8 cellular contexts compared by ENCODE assay signal in genomic region chr16:3364774-3365427, GRCh38. TPM values are rescaled to one million over a fixed set of nuclear protein-coding genes. Genes with fewer than 3 reads are reported as not detected.
DNase-seq lines count a peak whose midpoint lies in the region; ATAC-seq, FAIRE-seq and TF ChIP-seq lines count a peak whose summit lies in the region.

No MANE protein-coding gene starts in this region.

- FAIRE-seq in A549 (lab: Jason Lieb, UNC) = no peak

- in situ Hi-C loops in KBM-7 (cut with MboI; ENCODE audit: low pct_unique_long_range_greater_than_20kb, low sequenced_read_pairs) = no loop called here

- TF ChIP-seq POLR2A in A549 (IDR thresholded peaks at IDR 0.05; ENCODE audit: low read length) (no peak), GM19193 (IDR thresholded peaks at IDR 0.05; ENCODE audit: extremely low read depth, insufficient read depth, insufficient read length) (peak; percentile 28)

- DNase-seq in A549 (ENCODE audit: low read depth in 1 of 2, low spot score in 1 of 2) (peak; percentile 81 to 97), NCI-H146 (lab: John Stamatoyannopoulos, UW) (peak; percentile 96), cerebellar cortex (ENCODE audit: low spot score) (peak; percentile 98), left lobe of liver (ENCODE audit: low spot score) (peak; percentile 87), KBM-7 (no peak)
- peak; percentile 81 for DNase-seq in activated CD4-positive, alpha-beta T cell treated with anti-CD3 and anti-CD28 coated beads for 1 hour
- peak; percentile 76 to 85 for DNase-seq in stimulated activated CD4-positive, alpha-beta T cell treated with anti-CD3 and anti-CD28 coated beads, Interleukin-4, amount 100 ng/mL, for 48 hours (ENCODE audit: low read depth in 2 of 2)

- no peaks in the 10 kb centered on the region for H3K4me1 ChIP-seq in A549

- TF ChIP-seq RAD21 in A549 (conservative IDR thresholded peaks at IDR 0.05 in 1 of 2, IDR thresholded peaks at IDR 0.05 in 1 of 2) = no peak

- 27% methylated on average over 42 of the region's 42 CpGs for WGBS in A549 (ENCODE audit: missing lambda C conversion rate)

- H3K4me2 ChIP-seq in A549 = peak overlapping the region; percentile 67

- CTCF ChIA-PET in A549 (lab: Yijun Ruan, JAX) = no interaction called here

- TF ChIP-seq CTCF in A549 (IDR thresholded peaks at IDR 0.05) = no peak

- ATAC-seq in A549 (peak; percentile 96 to 98), left lobe of liver (peak; percentile 97)

- peak overlapping the region; percentile 51 for H3K4me3 ChIP-seq in A549

- POLR2A ChIA-PET in A549 (lab: Yijun Ruan, JAX) = interaction anchor here (0.8 to 1.3 kb wide), 4 partner anchors 8 to 176 kb away, joined by 3 to 9 read pairs (median 5); partner anchors contain the start of genes ZNF174 and ZSCAN32

- peaks cover 74% of the 10 kb centered on the region for H3K9me3 ChIP-seq in A549

- peak overlapping the region; percentile 69 to 84 for H3K27ac ChIP-seq in A549

- no peak for TF ChIP-seq EP300 in A549 (IDR thresholded peaks at IDR 0.05)

TF ChIP-seq in A549, 52 proteins besides CTCF, POLR2A, EP300 and RAD21:
- no peak for TF ChIP-seq RCOR1 (IDR thresholded peaks at IDR 0.05; ENCODE audit: low read depth, low read length)
- no peak for TF ChIP-seq ATOH8 (CRISPR knock-in tag; IDR thresholded peaks at IDR 0.05; ENCODE audit: low read depth)
- TF ChIP-seq JUN (IDR thresholded peaks at IDR 0.05) = peak in 1 of 2 experiments; percentile 43; a peak in 1 of 5 replicates
- TF ChIP-seq, protein P1, sequence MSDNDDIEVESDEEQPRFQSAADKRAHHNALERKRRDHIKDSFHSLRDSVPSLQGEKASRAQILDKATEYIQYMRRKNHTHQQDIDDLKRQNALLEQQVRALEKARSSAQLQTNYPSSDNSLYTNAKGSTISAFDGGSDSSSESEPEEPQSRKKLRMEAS (IDR thresholded peaks at IDR 0.05) = peak; percentile 92
- TF ChIP-seq EHF (CRISPR knock-in tag; IDR thresholded peaks at IDR 0.05) = 0 out of 2 replicates have a peak, but pooled peaks have one; percentile 37
- TF ChIP-seq, protein P2, sequence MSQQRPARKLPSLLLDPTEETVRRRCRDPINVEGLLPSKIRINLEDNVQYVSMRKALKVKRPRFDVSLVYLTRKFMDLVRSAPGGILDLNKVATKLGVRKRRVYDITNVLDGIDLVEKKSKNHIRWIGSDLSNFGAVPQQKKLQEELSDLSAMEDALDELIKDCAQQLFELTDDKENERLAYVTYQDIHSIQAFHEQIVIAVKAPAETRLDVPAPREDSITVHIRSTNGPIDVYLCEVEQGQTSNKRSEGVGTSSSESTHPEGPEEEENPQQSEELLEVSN (IDR thresholded peaks at IDR 0.05; ENCODE audit: borderline replicate concordance, low read depth) = peak; percentile 73
- TF ChIP-seq KDM5A (IDR thresholded peaks at IDR 0.05) = no peak
- no peak for TF ChIP-seq ESRRA (IDR thresholded peaks at IDR 0.05; ENCODE audit: borderline replicate concordance, low read length)
- TF ChIP-seq HOXB13 (CRISPR knock-in tag; IDR thresholded peaks at IDR 0.05; ENCODE audit: low read depth) = 0 out of 2 replicates have a peak, but pooled peaks have one; percentile 18
- peak; percentile 22; the same call in 1 of the 2 replicates for TF ChIP-seq GATA3 (IDR thresholded peaks at IDR 0.05; ENCODE audit: borderline replicate concordance)
- peak in 1 of 2 experiments; percentile 23; a peak in 1 of 4 replicates for TF ChIP-seq CEBPB (IDR thresholded peaks at IDR 0.05)

RNA-seq across cellular contexts. Expression of gene OR2C1, which starts 9.2 kb away (rescaled TPM):
- not detected in 2 replicates for polyA plus RNA-seq in A549 (2011; rRNA removed)
- polyA plus RNA-seq in A549 (2012; cell fraction: cytosol; rRNA removed) = not detected in 2 replicates
- 0.06 TPM in 1 of 2 replicates, not detected in the other for polyA plus RNA-seq in A549 (2012; cell fraction: nucleus; rRNA removed)
- polyA plus RNA-seq in A549 (2017; fragmentation: RNase III; extraction: RNeasy Plus Mini Kit Qiagen cat#74134 plus additional on column Dnase treatment) = not detected in 3 replicates
- not detected in 2 replicates for polyA minus RNA-seq in A549 (2011; rRNA and poly(A)+ RNA removed)
- total RNA-seq in left lobe of liver = not detected

RNA-seq across cellular contexts. Expression of gene ZSCAN32, which starts 35.9 kb away (rescaled TPM):
- polyA plus RNA-seq in A549 (2011; rRNA removed) (29.4 and 33.0 TPM in 2 replicates), A549 (2017; fragmentation: RNase III; extraction: RNeasy Plus Mini Kit Qiagen cat#74134 plus additional on column Dnase treatment) (11.4 to 13.6 TPM (median 12.4 TPM) in 3 replicates)
- polyA plus RNA-seq in A549 (2012; cell fraction: cytosol; rRNA removed) = 11.2 and 14.2 TPM in 2 replicates
- polyA plus RNA-seq in A549 (2012; cell fraction: nucleus; rRNA removed) = 9.6 and 11.8 TPM in 2 replicates
- polyA minus RNA-seq in A549 (2011; rRNA and poly(A)+ RNA removed) = 17.7 and 18.3 TPM in 2 replicates
- total RNA-seq in left lobe of liver = 5.6 TPM

RNA-seq across cellular contexts. Expression of gene ZNF174, which starts 36.1 kb away (rescaled TPM):
- polyA plus RNA-seq in A549 (2011; rRNA removed) (15.8 and 16.4 TPM in 2 replicates), A549 (2017; fragmentation: RNase III; extraction: RNeasy Plus Mini Kit Qiagen cat#74134 plus additional on column Dnase treatment) (9.1 to 10.4 TPM (median 9.5 TPM) in 3 replicates)
- polyA plus RNA-seq in A549 (2012; cell fraction: cytosol; rRNA removed) = 10.6 and 12.8 TPM in 2 replicates
- polyA plus RNA-seq in A549 (2012; cell fraction: nucleus; rRNA removed) = 9.0 and 10.7 TPM in 2 replicates
- 9.8 and 11.7 TPM in 2 replicates for polyA minus RNA-seq in A549 (2011; rRNA and poly(A)+ RNA removed)
- 4.2 TPM for total RNA-seq in left lobe of liver

RNA-seq across cellular contexts. Expression of gene ZNF75A, which starts 59.6 kb away (rescaled TPM):
- 27.3 and 28.8 TPM in 2 replicates for polyA plus RNA-seq in A549 (2011; rRNA removed)
- polyA plus RNA-seq in A549 (2012; cell fraction: cytosol; rRNA removed) = 7.3 and 7.5 TPM in 2 replicates
- polyA plus RNA-seq in A549 (2012; cell fraction: nucleus; rRNA removed) = 10.5 and 13.5 TPM in 2 replicates
- polyA plus RNA-seq in A549 (2017; fragmentation: RNase III; extraction: RNeasy Plus Mini Kit Qiagen cat#74134 plus additional on column Dnase treatment) = 16.6 to 19.2 TPM (median 18.5 TPM) in 3 replicates
- 11.9 and 13.8 TPM in 2 replicates for polyA minus RNA-seq in A549 (2011; rRNA and poly(A)+ RNA removed)
- total RNA-seq in left lobe of liver = 10.2 TPM

RNA-seq across cellular contexts. Expression of gene TIGD7, which starts 59.7 kb away (rescaled TPM):
- polyA plus RNA-seq in A549 (2011; rRNA removed) (3.0 and 4.3 TPM in 2 replicates), A549 (2017; fragmentation: RNase III; extraction: RNeasy Plus Mini Kit Qiagen cat#74134 plus additional on column Dnase treatment) (1.8 to 2.1 TPM (median 1.9 TPM) in 3 replicates)
- polyA plus RNA-seq in A549 (2012; cell fraction: cytosol; rRNA removed) = 0.57 and 0.92 TPM in 2 replicates
- polyA plus RNA-seq in A549 (2012; cell fraction: nucleus; rRNA removed) = 0.64 and 0.93 TPM in 2 replicates
- polyA minus RNA-seq in A549 (2011; rRNA and poly(A)+ RNA removed) = 1.9 and 3.2 TPM in 2 replicates
- 1.6 TPM for total RNA-seq in left lobe of liver
